19 cellular contexts compared by ENCODE assay signal in genomic region chr10:17241611-17242333, GRCh38. TPM values are rescaled to one million over a fixed set of nuclear protein-coding genes. Genes with fewer than 3 reads are reported as not detected.
DNase-seq lines count a peak whose midpoint lies in the region; ATAC-seq, FAIRE-seq and TF ChIP-seq lines count a peak whose summit lies in the region.
"Had no signal": no experiment of that assay in that cellular context is flagged by ENCODE, and none has a peak within 500 bp of the region (broad histone marks: within the 10 kb centered on the region; RNA-seq: fewer than 3 reads in every experiment).

No MANE protein-coding gene starts in this region.

- no peaks in the 10 kb centered on the region for H3K27me3 ChIP-seq in CD4-positive, alpha-beta memory T cell (ENCODE audit: insufficient read depth, low read length)
- no peaks in the 10 kb centered on the region for H3K27me3 ChIP-seq in mesenchymal stem cell (ENCODE audit: control insufficient read depth in 1 of 2, insufficient read depth in 1 of 2, low read length in 2 of 2)

- peak; percentile 22 to 25 for ATAC-seq in activated naive CD4-positive, alpha-beta T cell treated with anti-CD3 and anti-CD28 coated beads, Interleukin-2, amount 50 U/mL, for 72 hours
- ATAC-seq in T-cell (replicated peaks in 1 of 4) = peak; percentile 17 to 69 (median 42)
- ATAC-seq: A549 had no signal

- H3K27ac Mint-ChIP-seq in activated naive CD4-positive, alpha-beta T cell treated with anti-CD3 and anti-CD28 coated beads, Interleukin-2, amount 50 U/mL, for 72 hours = peak overlapping the region in 1 of 2 donors; percentile 18
- peak overlapping the region in 5 of 7 donors; percentile 15 to 79 (median 52) for H3K27ac Mint-ChIP-seq in CD4-positive, alpha-beta memory T cell
- H3K27ac Mint-ChIP-seq in T-cell = peak overlapping the region; percentile 67 to 88
- H3K27ac Mint-ChIP-seq: HFFc6, IgD-negative memory B cell had no signal

- H4K91ac ChIP-seq in mesenchymal stem cell (ENCODE audit: low read length) = no peak overlapping the region

- H3K9ac ChIP-seq in mesenchymal stem cell (ENCODE audit: low read length) = no peak overlapping the region

- POLR2A ChIA-PET in CD4-positive, alpha-beta memory T cell (lab: Charles Lee; ENCODE audit: partially characterized antibody) = interaction anchor here (2.7 to 3.6 kb wide), 2 partner anchors 12 to 14 kb away, joined by 13 read pairs; partner anchors contain the start of gene VIM
- POLR2A ChIA-PET in T-cell (lab: Charles Lee) = interaction anchor here in 1 of 2 donors (0.6 to 0.7 kb wide), 2 partner anchors 8 to 222 kb away, joined by 3 to 10 read pairs; no protein-coding TSS in a partner anchor

- 91% methylated on average over 5 of the region's 5 CpGs for WGBS in mesenchymal stem cell

- no peak overlapping the region for H2BK12ac ChIP-seq in mesenchymal stem cell (ENCODE audit: low read length in 2 of 2)

- no peak overlapping the region for H3K4ac ChIP-seq in mesenchymal stem cell (ENCODE audit: low read depth in 1 of 2, low read length in 2 of 2)

- no peak overlapping the region for H3K4me3 ChIP-seq in CD4-positive, alpha-beta memory T cell (ENCODE audit: low read length in 2 of 2)
- H3K4me3 ChIP-seq in mesenchymal stem cell (ENCODE audit: insufficient read depth in 1 of 2, low read depth in 1 of 2, low read length in 2 of 2) = no peak overlapping the region
- H3K4me3 ChIP-seq: A549, HAP-1 had no signal

- no peak overlapping the region for H3K27ac ChIP-seq in CD4-positive, alpha-beta memory T cell (ENCODE audit: low read depth, low read length)
- no peak overlapping the region for H3K27ac ChIP-seq in mesenchymal stem cell (ENCODE audit: low read length, poor library complexity, severe bottlenecking)
- H3K27ac ChIP-seq: A549 had no signal

- FAIRE-seq in GM12891 (lab: Jason Lieb, UNC) = no peak
- FAIRE-seq: A549, D721Med, G401.6, H1 had no signal

- no peak overlapping the region for H2BK120ac ChIP-seq in mesenchymal stem cell (ENCODE audit: low read depth, low read length)

- H3K14ac ChIP-seq in mesenchymal stem cell (ENCODE audit: low read length in 2 of 2) = no peak overlapping the region

- H3K4me2 ChIP-seq in mesenchymal stem cell (ENCODE audit: low read length, poor library complexity, severe bottlenecking) = no peak overlapping the region
- H3K4me2 ChIP-seq: A549 had no signal

- no peaks in the 10 kb centered on the region for H3K27me3 Mint-ChIP-seq in CD4-positive, alpha-beta memory T cell
- no peaks in the 10 kb centered on the region for H3K27me3 Mint-ChIP-seq in T-cell

- no peak overlapping the region for H2BK5ac ChIP-seq in mesenchymal stem cell (ENCODE audit: low read depth, low read length, poor library complexity, severe bottlenecking)

- CTCF ChIA-PET in CD4-positive, alpha-beta memory T cell (lab: Charles Lee; ENCODE audit: partially characterized antibody) = interaction anchor here (0.9 to 2.0 kb wide), 4 partner anchors 11 to 216 kb away, joined by 3 to 7 read pairs (median 5); partner anchors contain the start of gene VIM
- CTCF ChIA-PET in T-cell (lab: Charles Lee) = interaction anchor here in 1 of 2 donors (0.6 to 0.9 kb wide), 3 partner anchors 11 to 412 kb away, joined by 3 to 4 read pairs (median 3); no protein-coding TSS in a partner anchor

- TF ChIP-seq POLR2A in GM12891 (IDR thresholded peaks at IDR 0.05; ENCODE audit: low read depth, low read length) = no peak

- H3K18ac ChIP-seq in mesenchymal stem cell (ENCODE audit: low read depth in 1 of 2, low read length in 2 of 2) = no peak overlapping the region

- no peak overlapping the region for H2AK5ac ChIP-seq in mesenchymal stem cell (ENCODE audit: low read length, severe bottlenecking)

- H3K36me3 ChIP-seq in CD4-positive, alpha-beta memory T cell (ENCODE audit: insufficient read depth, low read length) = peaks cover 12% of the 10 kb centered on the region
- H3K36me3 ChIP-seq in mesenchymal stem cell (ENCODE audit: control insufficient read depth in 1 of 2, insufficient read depth in 2 of 2, low read depth in 1 of 2, low read length in 2 of 2) = peaks cover 0 to 13% of the 10 kb centered on the region in 2 experiments

- peaks cover 4 to 10% of the 10 kb centered on the region in 2 donors for H3K9me3 Mint-ChIP-seq in activated naive CD4-positive, alpha-beta T cell treated with anti-CD3 and anti-CD28 coated beads, Interleukin-2, amount 50 U/mL, for 72 hours
- peaks cover 0 to 4% (median 0%) of the 10 kb centered on the region in 8 donors for H3K9me3 Mint-ChIP-seq in CD4-positive, alpha-beta memory T cell
- peaks cover 0 to 5% (median 0%) of the 10 kb centered on the region in 3 donors for H3K9me3 Mint-ChIP-seq in T-cell
- H3K9me3 Mint-ChIP-seq: IgD-negative memory B cell had no signal

- no peak overlapping the region for H4K8ac ChIP-seq in mesenchymal stem cell (ENCODE audit: low read length)

- H3K36me3 Mint-ChIP-seq in activated naive CD4-positive, alpha-beta T cell treated with anti-CD3 and anti-CD28 coated beads, Interleukin-2, amount 50 U/mL, for 72 hours = peaks cover 6 to 7% of the 10 kb centered on the region in 2 donors
- H3K36me3 Mint-ChIP-seq in CD4-positive, alpha-beta memory T cell = peaks cover 14 to 21% of the 10 kb centered on the region in 2 donors
- H3K36me3 Mint-ChIP-seq in T-cell = peaks cover 9% of the 10 kb centered on the region

- no peaks in the 10 kb centered on the region for H3K79me1 ChIP-seq in mesenchymal stem cell (replicated peaks; ENCODE audit: low read length, poor library complexity, severe bottlenecking)

- peaks cover 6 to 11% (median 9%) of the 10 kb centered on the region in 4 donors for H3K4me1 Mint-ChIP-seq in CD4-positive, alpha-beta memory T cell
- H3K4me1 Mint-ChIP-seq in T-cell = peaks cover 12 to 15% (median 14%) of the 10 kb centered on the region in 3 donors

- no peak overlapping the region for H3K23ac ChIP-seq in mesenchymal stem cell (ENCODE audit: low read length in 2 of 2)

- H2AFZ ChIP-seq in mesenchymal stem cell (ENCODE audit: low read depth, low read length) = no peak overlapping the region

- H3K4me1 ChIP-seq in CD4-positive, alpha-beta memory T cell (ENCODE audit: insufficient read depth, low read length) = peaks cover 8% of the 10 kb centered on the region
- H3K4me1 ChIP-seq in mesenchymal stem cell (ENCODE audit: control insufficient read depth, insufficient read depth, low read depth, low read length) = no peaks in the 10 kb centered on the region
- H3K4me1 ChIP-seq: HAP-1 had no signal

- intact Hi-C loops in CD4-positive, alpha-beta memory T cell (cut with micrococcal nuclease) = no loop called here

- H2BK15ac ChIP-seq in mesenchymal stem cell (ENCODE audit: low read depth, poor library complexity, severe bottlenecking) = no peak overlapping the region

- H3K9me3 ChIP-seq in CD4-positive, alpha-beta memory T cell (ENCODE audit: control insufficient read depth in 1 of 2, low read length in 2 of 2) = no peaks in the 10 kb centered on the region
- peaks cover 7% of the 10 kb centered on the region for H3K9me3 ChIP-seq in mesenchymal stem cell (ENCODE audit: control insufficient read depth, low read length)
- H3K9me3 ChIP-seq: HAP-1 had no signal

- no peak overlapping the region for H3K4me3 Mint-ChIP-seq in CD4-positive, alpha-beta memory T cell
- H3K4me3 Mint-ChIP-seq in T-cell = no peak overlapping the region
- H3K4me3 Mint-ChIP-seq: HFFc6, IgD-negative memory B cell had no signal

- DNase-seq in activated naive CD4-positive, alpha-beta T cell treated with anti-CD3 and anti-CD28 coated beads, Interleukin-2, amount 50 U/mL, for 72 hours (ENCODE audit: low spot score in 2 of 2) = no peak
- no peak for DNase-seq in activated naive CD4-positive, alpha-beta T cell treated with Interleukin-2 at 50 U/mL for 16 hours
- DNase-seq in CD4-positive, alpha-beta memory T cell = no peak
- DNase-seq in T-cell (peak in 1 of 34 experiments; percentile 21), mesenchymal stem cell (peak; percentile 23), AG20443 (ENCODE audit: low spot score) (no peak), GF-D8 (lab: John Stamatoyannopoulos, UW) (no peak), GM12891 (ENCODE audit: insufficient read length, low spot score) (no peak)
- DNase-seq: COR-L47, DMS153, DMS79 treated with DMSO at 0.1 percent for 48 hours, EL, HFFc6 had no signal

TF ChIP-seq in GM12891, 5 proteins besides CTCF, POLR2A, EP300 and RAD21:
- no peak for TF ChIP-seq SPI1 (IDR thresholded peaks at IDR 0.05; ENCODE audit: low read depth, low read length)

RNA-seq across cellular contexts. Expression of gene VIM, which starts 13.7 kb away (rescaled TPM):
- total RNA-seq in activated naive CD4-positive, alpha-beta T cell treated with anti-CD3 and anti-CD28 coated beads, Interleukin-2, amount 50 U/mL, for 72 hours = 100 to 1,000 TPM; 238 to 296 TPM
- total RNA-seq in CD4-positive, alpha-beta memory T cell = 100 to 1,000 TPM; 657 to 677 TPM
- 100 to 1,000 TPM; 309 to 696 TPM for polyA plus RNA-seq in CD4-positive, alpha-beta memory T cell
- 1,000 to 10,000 TPM in 4 of 5 donors, 100 to 1,000 TPM in 1; 704 to 1,632 (median 1,212) TPM for total RNA-seq in T-cell
- 5,108 TPM for polyA plus RNA-seq in mesenchymal stem cell (2013, experiment 1 of 2)
- polyA plus RNA-seq in mesenchymal stem cell (2013, experiment 2 of 2) = 5,084 TPM
- 48.0 TPM for polyA plus RNA-seq in GM12891 (2012; ENCODE audit: low read depth, missing spikeins)

RNA-seq across cellular contexts. Expression of gene TRDMT1, which starts 40.3 kb away (rescaled TPM):
- total RNA-seq in activated naive CD4-positive, alpha-beta T cell treated with anti-CD3 and anti-CD28 coated beads, Interleukin-2, amount 50 U/mL, for 72 hours = 1 to 10 TPM; 7.1 to 9.4 TPM
- total RNA-seq in CD4-positive, alpha-beta memory T cell = 10 to 100 TPM; 20.2 to 21.3 TPM
- polyA plus RNA-seq in CD4-positive, alpha-beta memory T cell = 1 to 10 TPM; 7.3 to 8.2 TPM
- total RNA-seq in T-cell = 10 to 100 TPM; 14.1 to 22.6 (median 20.5) TPM
- polyA plus RNA-seq in mesenchymal stem cell (2013, experiment 1 of 2) = 4.6 TPM
- 4.0 TPM for polyA plus RNA-seq in mesenchymal stem cell (2013, experiment 2 of 2)
- polyA plus RNA-seq in GM12891 (2012; ENCODE audit: low read depth, missing spikeins) = 1.6 TPM
